In genomic region chr22:17158176-17158567, GRCh38 we compare ENCODE assay signal across 8 cellular contexts. TPM values are rescaled to one million over a fixed set of nuclear protein-coding genes. Genes with fewer than 3 reads are reported as not detected.
DNase-seq lines count a peak whose midpoint lies in the region; ATAC-seq and TF ChIP-seq lines count a peak whose summit lies in the region.

No MANE protein-coding gene starts in this region.

- H3K9me3 Mint-ChIP-seq in activated T-cell treated with anti-CD3 and anti-CD28 coated beads, Interleukin-2, amount 50 U/mL, for 24 hours = no peaks in the 10 kb centered on the region

- ATAC-seq in right lobe of liver = no peak
- no peak for ATAC-seq in HG02973 (IDR thresholded peaks at IDR 0.05; ENCODE audit: unreplicated experiment)
- no peak for ATAC-seq in HG02885 (IDR thresholded peaks at IDR 0.05; ENCODE audit: poor library complexity, unreplicated experiment)
- ATAC-seq in GM19467 (IDR thresholded peaks at IDR 0.05; ENCODE audit: unreplicated experiment) = no peak

- TF ChIP-seq POLR2A in right lobe of liver (IDR thresholded peaks at IDR 0.05) = no peak

- no peaks in the 10 kb centered on the region for H3K36me3 ChIP-seq in right lobe of liver
- H3K36me3 ChIP-seq in thymus (ENCODE audit: control insufficient read depth, insufficient read depth) = no peaks in the 10 kb centered on the region

- no peak for TF ChIP-seq CTCF in astrocyte of the cerebellum (IDR thresholded peaks at IDR 0.05; ENCODE audit: low read depth, low read length, missing control alignments)
- TF ChIP-seq CTCF in right lobe of liver (IDR thresholded peaks at IDR 0.05) = no peak

- peaks cover 43% of the 10 kb centered on the region for H3K4me1 Mint-ChIP-seq in activated T-cell treated with anti-CD3 and anti-CD28 coated beads, Interleukin-2, amount 50 U/mL, for 24 hours (ENCODE audit: low read depth)

- H3K4me1 ChIP-seq in right lobe of liver (peaks cover 0 to 34% (median 9%) of the 10 kb centered on the region in 4 donors), thymus (ENCODE audit: control insufficient read depth, insufficient read depth, low read length) (peaks cover 6% of the 10 kb centered on the region)

- intact Hi-C loops in right lobe of liver (cut with DNase I) = no loop called here

- H3K36me3 Mint-ChIP-seq in activated T-cell treated with anti-CD3 and anti-CD28 coated beads, Interleukin-2, amount 50 U/mL, for 24 hours (ENCODE audit: low read depth) = peaks cover 42% of the 10 kb centered on the region

- H3K27me3 ChIP-seq in right lobe of liver (no peaks in the 10 kb centered on the region), thymus (ENCODE audit: control insufficient read depth, insufficient read depth) (no peaks in the 10 kb centered on the region)

- DNase-seq in activated T-cell treated with anti-CD3 and anti-CD28 coated beads, Interleukin-2, amount 50 U/mL, for 24 hours = no peak
- DNase-seq in activated T-cell treated with anti-CD3 and anti-CD28 coated beads for 4 hours (no peak), astrocyte of the cerebellum (ENCODE audit: low read depth) (no peak), right lobe of liver (no peak)

- H3K27ac ChIP-seq in right lobe of liver (peak overlapping the region; percentile 88 to 95 (median 92)), thymus (ENCODE audit: low read depth) (no peak overlapping the region)

- no peaks in the 10 kb centered on the region for H3K27me3 Mint-ChIP-seq in activated T-cell treated with anti-CD3 and anti-CD28 coated beads, Interleukin-2, amount 50 U/mL, for 24 hours

- peak overlapping the region; percentile 84 for H3K4me3 Mint-ChIP-seq in activated T-cell treated with anti-CD3 and anti-CD28 coated beads, Interleukin-2, amount 50 U/mL, for 24 hours

- H3K27ac Mint-ChIP-seq in activated T-cell treated with anti-CD3 and anti-CD28 coated beads, Interleukin-2, amount 50 U/mL, for 24 hours = peak overlapping the region; percentile 87

- 30% methylated on average over 13 of the region's 17 CpGs for WGBS in right lobe of liver (ENCODE audit: insufficient coverage, low coverage, low lambda C conversion rate, missing lambda C conversion rate)
- 73% methylated on average over 17 of the region's 17 CpGs for WGBS in thymus

- in situ Hi-C loops in astrocyte of the cerebellum (cut with HindIII; ENCODE audit: low sequenced_read_pairs) = no loop called here

- no peaks in the 10 kb centered on the region for H3K9me3 ChIP-seq in right lobe of liver
- H3K9me3 ChIP-seq in thymus (ENCODE audit: control insufficient read depth) = no peaks in the 10 kb centered on the region

- H3K4me3 ChIP-seq in astrocyte of the cerebellum (ENCODE audit: low read depth, low read length) = peak overlapping the region; percentile 72
- peak overlapping the region; percentile 70 to 95 (median 84) for H3K4me3 ChIP-seq in right lobe of liver
- H3K4me3 ChIP-seq in thymus (ENCODE audit: low read length) = peak overlapping the region; percentile 75

RNA-seq across cellular contexts. Expression of gene HDHD5, which starts 0.9 kb away (rescaled TPM):
- 10 to 100 TPM; 19.4 to 44.5 (median 30.2) TPM for total RNA-seq in right lobe of liver
- 30.7 TPM for polyA plus RNA-seq in thymus

RNA-seq across cellular contexts. Expression of gene TMEM121B, which starts 37.0 kb away (rescaled TPM):
- under 1 TPM; 0.05 to 0.33 (median 0.19) TPM for total RNA-seq in right lobe of liver
- 0.23 TPM for polyA plus RNA-seq in thymus
